ENCODE assay signal across 9 cellular contexts in genomic region chr1:154626456-154627246, GRCh38. TPM values are rescaled to one million over a fixed set of nuclear protein-coding genes. Genes with fewer than 3 reads are reported as not detected.
DNase-seq lines count a peak whose midpoint lies in the region; ATAC-seq and TF ChIP-seq lines count a peak whose summit lies in the region.
"Had no signal": no experiment of that assay in that cellular context is flagged by ENCODE, and none has a peak within 500 bp of the region (broad histone marks: within the 10 kb centered on the region; RNA-seq: fewer than 3 reads in every experiment).

No MANE protein-coding gene starts in this region.

- H3K4me1 Mint-ChIP-seq in endothelial cell (ENCODE audit: unreplicated experiment): peaks cover 16% of the 10 kb centered on the region
- peaks cover 16 to 31% of the 10 kb centered on the region in 2 donors for H3K4me1 Mint-ChIP-seq in natural killer cell

- TF ChIP-seq CTCF in HEK293 (tag by site-specific recombination; IDR thresholded peaks at IDR 0.05) (no peak), endothelial cell (IDR thresholded peaks at IDR 0.05; ENCODE audit: unreplicated experiment) (no peak), natural killer cell (IDR thresholded peaks at IDR 0.05) (no peak)

- H3K36me3 ChIP-seq in HEK293 (ENCODE audit: control insufficient read depth in 2 of 2, insufficient read depth in 1 of 2, low read length in 2 of 2): peaks cover 0 to 29% of the 10 kb centered on the region in 2 experiments; a peak in 2 of 3 replicates
- H3K36me3 ChIP-seq in SJCRH30: no peaks in the 10 kb centered on the region

- peak in 2 of 3 donors; percentile 7 to 13 for ATAC-seq in natural killer cell
- no peak for ATAC-seq in GM19463 (IDR thresholded peaks at IDR 0.05; ENCODE audit: unreplicated experiment)

- H3K4me3 ChIP-seq in HEK293 (ENCODE audit: low read depth, low read length): peak overlapping the region; percentile 97
- peak overlapping the region; percentile 98 for H3K4me3 ChIP-seq in SJCRH30

- H3K27me3 ChIP-seq in SJCRH30: no peaks in the 10 kb centered on the region

- intact Hi-C loops in natural killer cell (cut with micrococcal nuclease): loop anchor here (1.0 to 5.0 kb wide), 2 partner anchors 18 to 69 kb away; partner anchors contain the start of genes ADAR and UBE2Q1

- peak overlapping the region; percentile 65; the same call in 1 of the 2 replicates for H3K27ac ChIP-seq in HEK293 (ENCODE audit: extremely low read depth, low read depth, low read length)
- H3K27ac ChIP-seq in SJCRH30: peak overlapping the region; percentile 91

- no peaks in the 10 kb centered on the region for H3K9me3 ChIP-seq in HEK293 (ENCODE audit: control insufficient read depth, insufficient read depth, low read depth, low read length)
- no peaks in the 10 kb centered on the region for H3K9me3 ChIP-seq in SJCRH30 (replicated peaks)

- H3K4me3 Mint-ChIP-seq in endothelial cell (ENCODE audit: unreplicated experiment) (peak overlapping the region; percentile 95), natural killer cell (peak overlapping the region; percentile 95)

- H3K27ac Mint-ChIP-seq in endothelial cell (ENCODE audit: unreplicated experiment) (peak overlapping the region; percentile 92), natural killer cell (peak overlapping the region; percentile 89 to 94)

- H3K27me3 Mint-ChIP-seq in endothelial cell (ENCODE audit: unreplicated experiment) (peaks cover 2% of the 10 kb centered on the region), natural killer cell (ENCODE audit: low read depth in 2 of 2) (peaks cover 5 to 6% of the 10 kb centered on the region in 2 donors)

- DNase-seq in ELR (ENCODE audit: low read depth) (peak; percentile 32), SJCRH30 (peak in 1 of 2 experiments; percentile 46), endothelial cell (ENCODE audit: low spot score) (no peak), natural killer cell (no peak), NCI-H446 (lab: John Stamatoyannopoulos, UW) (no peak), NCI-H2171 treated with DMSO at 0.1 percent for 48 hours (lab: John Stamatoyannopoulos, UW) (no peak)

- POLR2A ChIA-PET in HEK293 (lab: Yijun Ruan, JAX): interaction anchor here (0.9 to 1.2 kb wide), 4 partner anchors 13 to 992 kb away, joined by 3 to 5 read pairs (median 4); no protein-coding TSS in a partner anchor

- H3K4me1 ChIP-seq in HEK293 (ENCODE audit: control insufficient read depth, insufficient read depth, low read length) (peaks cover 4% of the 10 kb centered on the region), SJCRH30 (peaks cover 44% of the 10 kb centered on the region)

- CTCF ChIA-PET in HEK293 (lab: Yijun Ruan, JAX): interaction anchor here (0.6 to 1.3 kb wide), 5 partner anchors 13 to 239 kb away, joined by 3 to 4 read pairs (median 3); no protein-coding TSS in a partner anchor

- H3K9me3 Mint-ChIP-seq in endothelial cell (ENCODE audit: unreplicated experiment) (no peaks in the 10 kb centered on the region), natural killer cell (no peaks in the 10 kb centered on the region)

- peaks cover 3% of the 10 kb centered on the region for H3K36me3 Mint-ChIP-seq in endothelial cell (ENCODE audit: low read depth, unreplicated experiment)
- H3K36me3 Mint-ChIP-seq in natural killer cell: peaks cover 6% of the 10 kb centered on the region

TF ChIP-seq in HEK293, 187 proteins besides CTCF, POLR2A, EP300 and RAD21:
- TF ChIP-seq KLF16 (tag by site-specific recombination; IDR thresholded peaks at IDR 0.05) (no peak), INSM2 (tag by site-specific recombination; IDR thresholded peaks at IDR 0.05) (no peak), PRDM10 (tag by site-specific recombination; IDR thresholded peaks at IDR 0.05) (peak; percentile 67), ZNF112 (tag by site-specific recombination; IDR thresholded peaks at IDR 0.05) (no peak), MZF1 (tag by site-specific recombination; IDR thresholded peaks at IDR 0.05; ENCODE audit: borderline replicate concordance) (no peak), TRIM28 (IDR thresholded peaks at IDR 0.05; ENCODE audit: borderline replicate concordance, low read length) (peak; percentile 70; the same call in 1 of the 2 replicates), ZFP3 (tag by site-specific recombination; IDR thresholded peaks at IDR 0.05; ENCODE audit: low read depth) (no peak), ZNF623 (tag by site-specific recombination; IDR thresholded peaks at IDR 0.05) (no peak), ZFP69B (tag by site-specific recombination; IDR thresholded peaks at IDR 0.05) (peak; percentile 42; the same call in 1 of the 2 replicates), ZSCAN4 (tag by site-specific recombination; IDR thresholded peaks at IDR 0.05) (no peak), ZNF292 (tag by site-specific recombination; IDR thresholded peaks at IDR 0.05; ENCODE audit: borderline replicate concordance, low read depth) (no peak), ZNF555 (tag by site-specific recombination; conservative IDR thresholded peaks at IDR 0.05) (no peak), ZBTB17 (tag by site-specific recombination; IDR thresholded peaks at IDR 0.05) (peak; percentile 94), GLIS1 (tag by site-specific recombination; IDR thresholded peaks at IDR 0.05) (no peak), ZNF692 (tag by site-specific recombination; IDR thresholded peaks at IDR 0.05) (peak; percentile 79), ZNF585B (tag by site-specific recombination; IDR thresholded peaks at IDR 0.05) (no peak)

RNA-seq across cellular contexts. Expression of gene ADAR, which starts 18.7 kb away (rescaled TPM):
- 102 and 104 TPM in 2 replicates for total RNA-seq in SJCRH30 (2014; rRNA removed; shearing (Covaris generic))
- total RNA-seq in endothelial cell (ENCODE audit: unreplicated experiment): 156 TPM
- total RNA-seq in natural killer cell: 100 to 1,000 TPM; 260 to 281 (median 265) TPM

RNA-seq across cellular contexts. Expression of gene CHRNB2, which starts 59.1 kb away (rescaled TPM):
- 0.08 TPM in 2 replicates for total RNA-seq in SJCRH30 (2014; rRNA removed; shearing (Covaris generic))
- total RNA-seq in endothelial cell (ENCODE audit: unreplicated experiment) (0.44 TPM), natural killer cell (not detected)
- total RNA-seq: T-helper 1 cell treated with Interleukin-12 subunit alpha and Interleukin-12 subunit beta and Interleukin-4 antibody, amounts not matched to agents 30 ng/mL and 1 ng/mL, for 36 hours had no signal
